Comparison of ENCODE assay signal across 23 cellular contexts in the genomic region with DNA sequence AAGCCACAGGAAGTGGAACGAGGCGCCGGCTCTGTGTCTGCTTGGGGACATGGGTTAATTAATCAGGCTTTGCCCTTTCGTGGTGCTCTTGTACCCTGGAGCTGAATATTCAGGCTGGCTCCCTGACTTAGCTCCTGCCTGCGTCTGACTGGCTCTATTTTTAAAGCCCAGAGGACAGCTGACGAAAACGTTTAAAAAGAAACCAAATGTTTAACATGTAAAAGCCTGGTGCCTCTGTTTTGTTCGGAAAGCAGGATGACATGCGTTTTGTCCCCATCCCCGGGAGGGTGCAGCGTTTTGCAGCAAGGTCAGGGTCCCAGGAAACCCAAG.
DNase-seq lines count a peak whose midpoint lies in the region; ATAC-seq and TF ChIP-seq lines count a peak whose summit lies in the region.
"Had no signal": no experiment of that assay in that cellular context is flagged by ENCODE, and none has a peak within 500 bp of the region (broad histone marks: within the 10 kb centered on the region; RNA-seq: fewer than 3 reads in every experiment).

No MANE protein-coding gene starts in this region.

- WGBS in liver, result 65% methylated on average over 11 of the region's 11 CpGs

- no peak for ATAC-seq in effector memory CD8-positive, alpha-beta T cell (replicated peaks)
- no peak for ATAC-seq in HG02798 (IDR thresholded peaks at IDR 0.05; ENCODE audit: poor library complexity, unreplicated experiment)
- ATAC-seq in HG03135 (IDR thresholded peaks at IDR 0.05; ENCODE audit: unreplicated experiment), result no peak
- ATAC-seq: HCT116 had no signal

- no peak overlapping the region for H3K4me3 Mint-ChIP-seq in effector memory CD8-positive, alpha-beta T cell
- H3K4me3 Mint-ChIP-seq: CD4-positive, CD25-positive, alpha-beta regulatory T cell; T-cell had no signal

- no peaks in the 10 kb centered on the region for H3K4me1 ChIP-seq in MM.1S (ENCODE audit: low read length)
- H3K4me1 ChIP-seq in liver (ENCODE audit: control insufficient read depth in 4 of 4, insufficient read depth in 4 of 4, low read length in 3 of 4), result no peaks in the 10 kb centered on the region
- peaks cover 18% of the 10 kb centered on the region for H3K4me1 ChIP-seq in skeletal muscle satellite cell (ENCODE audit: control insufficient read depth, insufficient read depth, low read length)

- TF ChIP-seq RAD21 in liver (IDR thresholded peaks at IDR 0.05), result no peak

- peak overlapping the region; percentile 48; the same call in 1 of the 2 replicates for H3K4me2 ChIP-seq in MM.1S (ENCODE audit: low read depth, low read length)
- peak overlapping the region; percentile 57 for H3K4me2 ChIP-seq in skeletal muscle satellite cell (ENCODE audit: low read length)
- H3K4me2 ChIP-seq: hepatocyte had no signal

- TF ChIP-seq CTCF in MM.1S (IDR thresholded peaks at IDR 0.05; ENCODE audit: low read length), result no peak
- TF ChIP-seq CTCF in liver (IDR thresholded peaks at IDR 0.05; ENCODE audit: low read depth, low read length, missing input control), result no peak

- H3K79me2 ChIP-seq in MM.1S (ENCODE audit: low read length), result no peaks in the 10 kb centered on the region
- H3K79me2 ChIP-seq: hepatocyte had no signal

- no peak overlapping the region for H3K9ac ChIP-seq in MM.1S (ENCODE audit: low read length)
- H3K9ac ChIP-seq in liver (ENCODE audit: low read depth in 1 of 2, low read length in 2 of 2), result no peak overlapping the region
- H3K9ac ChIP-seq in skeletal muscle satellite cell (ENCODE audit: low read depth, low read length), result peak overlapping the region; percentile 17

- H3K36me3 Mint-ChIP-seq in effector memory CD8-positive, alpha-beta T cell (ENCODE audit: insufficient read depth), result peaks cover 4% of the 10 kb centered on the region
- H3K36me3 Mint-ChIP-seq: stimulated activated effector memory CD8-positive, alpha-beta T cell treated with anti-CD3 and anti-CD28 coated beads, Interleukin-12 subunit alpha, Interleukin-12 subunit beta, amount 100 ng/mL, for 72 hours; T-cell had no signal

- H3K9me3 ChIP-seq in MM.1S (replicated peaks; ENCODE audit: insufficient read depth, low read length) (no peaks in the 10 kb centered on the region), liver (ENCODE audit: control insufficient read depth in 4 of 4, low read length in 3 of 4) (peaks cover 0 to 4% (median 0%) of the 10 kb centered on the region in 4 donors), skeletal muscle satellite cell (replicated peaks; ENCODE audit: low read length) (no peaks in the 10 kb centered on the region)

- no peaks in the 10 kb centered on the region for H3K9me2 ChIP-seq in MM.1S (replicated peaks; ENCODE audit: insufficient read depth, low read length)

- DNase-seq in MM.1S, result no peak
- DNase-seq in effector memory CD8-positive, alpha-beta T cell, result no peak
- DNase-seq in amygdala (lab: John Stamatoyannopoulos, UW), result no peak
- no peak for DNase-seq in stimulated activated CD4-positive, alpha-beta T cell treated with anti-CD3 and anti-CD28 coated beads, Interleukin-2, amount 100 ng/mL, for 24 hours
- DNase-seq: activated CD4-positive, alpha-beta T cell treated with anti-CD3 and anti-CD28 coated beads, Interleukin-2, amount 50 U/mL, for 4 hours; activated T-cell treated with anti-CD3 and anti-CD28 coated beads for 4 hours; cerebellar nuclear complex; effector CD8-positive, alpha-beta T cell; mesendoderm; MV-4-11; NCI-H187 treated with DMSO at 0.1 percent for 48 hours; NCI-H446 treated with DMSO at 0.1 percent for 48 hours; stimulated activated CD4-positive, alpha-beta T cell treated with anti-CD3 and anti-CD28 coated beads, Interleukin-15, amount 100 ng/mL, for 24 hours had no signal

- H3K4me1 Mint-ChIP-seq in effector memory CD8-positive, alpha-beta T cell (ENCODE audit: low read depth in 2 of 2), result peaks cover 12% of the 10 kb centered on the region in 2 donors

- H3K4me3 ChIP-seq in MM.1S (ENCODE audit: low read length) (no peak overlapping the region), liver (ENCODE audit: low read depth in 1 of 3, low read length in 3 of 3) (no peak overlapping the region), skeletal muscle satellite cell (ENCODE audit: low read length) (no peak overlapping the region)
- H3K4me3 ChIP-seq: hepatocyte, K562 had no signal

- 0 out of 2 replicates have a peak overlapping the region, but pooled peaks have one; percentile 50 for H2AFZ ChIP-seq in MM.1S (ENCODE audit: low read length)
- H2AFZ ChIP-seq: hepatocyte had no signal

- no peaks in the 10 kb centered on the region for H3K9me3 Mint-ChIP-seq in effector memory CD8-positive, alpha-beta T cell

- peaks cover 7% of the 10 kb centered on the region; the same call in 1 of the 2 replicates for H3K27me3 ChIP-seq in MM.1S (replicated peaks; ENCODE audit: insufficient read depth, low read length)
- H3K27me3 ChIP-seq in liver (ENCODE audit: control insufficient read depth in 4 of 4, insufficient read depth in 4 of 4, low read length in 3 of 4), result no peaks in the 10 kb centered on the region
- peaks cover 3% of the 10 kb centered on the region for H3K27me3 ChIP-seq in skeletal muscle satellite cell (ENCODE audit: control insufficient read depth, insufficient read depth, low read length)
- H3K27me3 ChIP-seq: hepatocyte had no signal

- no peaks in the 10 kb centered on the region for H3F3A ChIP-seq in MM.1S (ENCODE audit: insufficient read depth, low read length)

- no peaks in the 10 kb centered on the region for H4K20me1 ChIP-seq in MM.1S (ENCODE audit: insufficient read depth, low read length)

- peak overlapping the region; percentile 88 to 92 for H3K27ac Mint-ChIP-seq in effector memory CD8-positive, alpha-beta T cell
- H3K27ac Mint-ChIP-seq: CD4-positive, CD25-positive, alpha-beta regulatory T cell; T-cell had no signal

- no peaks in the 10 kb centered on the region for H3K36me3 ChIP-seq in MM.1S (replicated peaks; ENCODE audit: insufficient read depth, low read length)
- no peaks in the 10 kb centered on the region for H3K36me3 ChIP-seq in liver (ENCODE audit: control insufficient read depth in 4 of 4, insufficient read depth in 3 of 4, low read depth in 1 of 4, low read length in 3 of 4)
- H3K36me3 ChIP-seq in skeletal muscle satellite cell (ENCODE audit: insufficient read depth, low read length), result no peaks in the 10 kb centered on the region

- peaks cover 0 to 5% of the 10 kb centered on the region in 2 donors for H3K27me3 Mint-ChIP-seq in effector memory CD8-positive, alpha-beta T cell

- H3K27ac ChIP-seq in MM.1S (ENCODE audit: low read length) (no peak overlapping the region), liver (ENCODE audit: low read depth in 1 of 2, low read length in 2 of 2) (no peak overlapping the region)
- H3K27ac ChIP-seq: hepatocyte had no signal

TF ChIP-seq in liver, 16 proteins besides CTCF, POLR2A, EP300 and RAD21:
- TF ChIP-seq NR2F2 (IDR thresholded peaks at IDR 0.05), result peak; percentile 32
- TF ChIP-seq, protein P1, sequence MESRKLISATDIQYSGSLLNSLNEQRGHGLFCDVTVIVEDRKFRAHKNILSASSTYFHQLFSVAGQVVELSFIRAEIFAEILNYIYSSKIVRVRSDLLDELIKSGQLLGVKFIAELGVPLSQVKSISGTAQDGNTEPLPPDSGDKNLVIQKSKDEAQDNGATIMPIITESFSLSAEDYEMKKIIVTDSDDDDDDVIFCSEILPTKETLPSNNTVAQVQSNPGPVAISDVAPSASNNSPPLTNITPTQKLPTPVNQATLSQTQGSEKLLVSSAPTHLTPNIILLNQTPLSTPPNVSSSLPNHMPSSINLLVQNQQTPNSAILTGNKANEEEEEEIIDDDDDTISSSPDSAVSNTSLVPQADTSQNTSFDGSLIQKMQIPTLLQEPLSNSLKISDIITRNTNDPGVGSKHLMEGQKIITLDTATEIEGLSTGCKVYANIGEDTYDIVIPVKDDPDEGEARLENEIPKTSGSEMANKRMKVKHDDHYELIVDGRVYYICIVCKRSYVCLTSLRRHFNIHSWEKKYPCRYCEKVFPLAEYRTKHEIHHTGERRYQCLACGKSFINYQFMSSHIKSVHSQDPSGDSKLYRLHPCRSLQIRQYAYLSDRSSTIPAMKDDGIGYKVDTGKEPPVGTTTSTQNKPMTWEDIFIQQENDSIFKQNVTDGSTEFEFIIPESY (IDR thresholded peaks at IDR 0.05), result no peak
